Comparison of ENCODE assay signal across 11 cellular contexts in the genomic region with DNA sequence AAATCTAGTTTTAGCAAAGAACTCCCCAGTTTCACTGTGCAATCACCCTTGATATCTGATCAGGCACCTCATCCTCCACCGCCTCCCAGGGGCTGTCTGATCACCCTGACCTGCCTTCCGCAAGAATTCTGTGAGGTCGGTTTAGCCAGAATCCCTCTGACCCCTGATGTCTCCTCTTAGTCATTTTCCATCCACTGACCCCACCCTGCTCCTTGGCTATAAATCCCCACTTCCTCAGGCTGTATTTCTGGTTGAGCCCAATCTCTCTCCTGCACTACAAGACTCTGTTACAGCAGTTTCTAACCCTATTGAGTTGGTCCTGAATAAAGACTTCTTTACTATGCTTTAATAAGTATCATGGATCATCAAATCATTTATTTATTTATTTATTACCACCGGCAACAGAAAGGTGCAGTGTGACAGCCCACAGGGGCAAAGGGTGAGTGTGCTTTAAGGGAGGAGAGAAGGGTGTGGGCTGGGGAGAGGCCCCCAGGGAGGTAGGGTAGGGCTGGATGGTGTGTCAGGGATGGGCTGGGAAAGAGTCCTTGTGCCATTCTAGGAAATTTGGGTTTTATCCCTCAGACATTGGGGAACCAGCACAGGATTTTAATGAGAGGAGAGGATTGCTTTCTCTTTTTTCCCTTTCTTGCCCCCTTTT. TPM values are rescaled to one million over a fixed set of nuclear protein-coding genes. Genes with fewer than 3 reads are reported as not detected.
DNase-seq lines count a peak whose midpoint lies in the region; TF ChIP-seq lines count a peak whose summit lies in the region.
"Had no signal": no experiment of that assay in that cellular context is flagged by ENCODE, and none has a peak within 500 bp of the region (broad histone marks: within the 10 kb centered on the region; RNA-seq: fewer than 3 reads in every experiment).

No MANE protein-coding gene starts in this region.

- H3K9me3 ChIP-seq in esophagus (ENCODE audit: control insufficient read depth in 2 of 2, insufficient read depth in 1 of 2, low read depth in 1 of 2, low read length in 1 of 2) (no peaks in the 10 kb centered on the region), neutrophil (no peaks in the 10 kb centered on the region)

- peak overlapping the region; percentile 64 to 82 for H3K27ac ChIP-seq in esophagus (ENCODE audit: low read depth in 2 of 2, low read length in 1 of 2)
- H3K27ac ChIP-seq in neutrophil, result peak overlapping the region; percentile 78
- H3K27ac ChIP-seq: SK-N-MC had no signal

- no peaks in the 10 kb centered on the region for H3K36me3 ChIP-seq in esophagus (ENCODE audit: control insufficient read depth in 2 of 2, insufficient read depth in 2 of 2, low read length in 1 of 2)
- H3K36me3 ChIP-seq in neutrophil, result no peaks in the 10 kb centered on the region

- H3K4me3 ChIP-seq in esophagus (ENCODE audit: low read depth in 1 of 2, low read length in 2 of 2), result no peak overlapping the region
- no peak overlapping the region for H3K4me3 ChIP-seq in neutrophil (ENCODE audit: low read depth in 1 of 2, low read length in 1 of 2)
- H3K4me3 ChIP-seq: SK-N-MC had no signal

- TF ChIP-seq CTCF in neutrophil (IDR thresholded peaks at IDR 0.05), result no peak

- DNase-seq in activated CD8-positive, alpha-beta memory T cell treated with anti-CD3 and anti-CD28 coated beads, Interleukin-2, amount 50 U/mL, for 48 hours, result peak; percentile 30
- no peak for DNase-seq in activated CD8-positive, alpha-beta memory T cell treated with anti-CD3 and anti-CD28 coated beads, Interleukin-2, amount 50 U/mL, for 4 hours
- peak; percentile 29 for DNase-seq in ureter (ENCODE audit: low spot score)
- DNase-seq in SW 1271 (lab: John Stamatoyannopoulos, UW), result no peak
- no peak for DNase-seq in cortex of kidney (lab: John Stamatoyannopoulos, UW)
- DNase-seq in stimulated activated CD8-positive, alpha-beta memory T cell treated with anti-CD3 and anti-CD28 coated beads, Interleukin-4, amount 100 ng/mL, for 48 hours, result no peak
- DNase-seq: 8988T, NCI-H2227 treated with DMSO at 0.1 percent for 48 hours had no signal

- H3K4me1 ChIP-seq in esophagus (ENCODE audit: control insufficient read depth in 2 of 2, insufficient read depth in 2 of 2, low read length in 1 of 2) (peaks cover 0 to 11% of the 10 kb centered on the region in 2 donors), neutrophil (ENCODE audit: control insufficient read depth in 1 of 2, insufficient read depth in 1 of 2, low read depth in 1 of 2, low read length in 1 of 2) (peaks cover 30 to 32% of the 10 kb centered on the region in 2 experiments)

- H3K27me3 ChIP-seq in esophagus (ENCODE audit: control insufficient read depth in 1 of 2, insufficient read depth in 2 of 2, low read length in 2 of 2), result no peaks in the 10 kb centered on the region
- no peaks in the 10 kb centered on the region for H3K27me3 ChIP-seq in neutrophil

- WGBS in esophagus, 2 donors, result 59 to 72% methylated on average over 4 of the region's 4 CpGs

RNA-seq across cellular contexts. Expression of gene SERPINB6, which starts 11.2 kb away (rescaled TPM):
- 10 to 100 TPM; 86.1 to 95.7 TPM for polyA plus RNA-seq in esophagus
- 121 TPM for total RNA-seq in ureter

RNA-seq across cellular contexts. Expression of gene NQO2, which starts 17.1 kb away (rescaled TPM):
- polyA plus RNA-seq in esophagus, result 10 to 100 TPM; 24.2 to 40.0 TPM
- total RNA-seq in ureter, result 27.0 TPM

Comparison
In these comparisons a context has a peak if more than half of its experiments do, and no peak if none do; other contexts are left out.
1. DNase-seq: peak in activated CD8-positive, alpha-beta memory T cell treated with anti-CD3 and anti-CD28 coated beads, Interleukin-2, amount 50 U/mL, for 48 hours (single experiment) and ureter (single experiment); none in activated CD8-positive, alpha-beta memory T cell treated with anti-CD3 and anti-CD28 coated beads, Interleukin-2, amount 50 U/mL, for 4 hours (single experiment), SW 1271 (0 of 2), cortex of kidney (single experiment) and stimulated activated CD8-positive, alpha-beta memory T cell treated with anti-CD3 and anti-CD28 coated beads, Interleukin-4, amount 100 ng/mL, for 48 hours (single experiment).